ENCODE assay signal across 1 cellular context in genomic region chr10:95303535-95303934, GRCh38.
TF ChIP-seq lines count a peak whose summit lies in the region.

No MANE protein-coding gene starts in this region.

TF ChIP-seq in K562, 482 proteins besides CTCF, POLR2A, EP300 and RAD21 (continued from another document and continues in another):
- TF ChIP-seq ZNF318 (IDR thresholded peaks at IDR 0.05; ENCODE audit: borderline replicate concordance in 1 of 2, low read depth in 1 of 2) (no peak), TCF3 (CRISPR knock-in tag; IDR thresholded peaks at IDR 0.05) (peak; percentile 65), MCM5 (IDR thresholded peaks at IDR 0.05; ENCODE audit: low read depth) (no peak), ZNF407 (IDR thresholded peaks at IDR 0.05; ENCODE audit: low read depth) (no peak), HCFC1 (IDR thresholded peaks at IDR 0.05; ENCODE audit: low read depth, low read length) (no peak), E4F1 (CRISPR knock-in tag; IDR thresholded peaks at IDR 0.05; ENCODE audit: borderline replicate concordance) (no peak), ATF2 (CRISPR knock-in tag; IDR thresholded peaks at IDR 0.05) (no peak), NCOA4 (IDR thresholded peaks at IDR 0.05; ENCODE audit: partially characterized antibody) (no peak), THRAP3 (IDR thresholded peaks at IDR 0.05; ENCODE audit: borderline replicate concordance) (no peak), JUND (IDR thresholded peaks at IDR 0.05; ENCODE audit: borderline replicate concordance, low read depth, low read length) (peak; percentile 67; the same call in 1 of the 2 replicates), JUND (tag; IDR thresholded peaks at IDR 0.05; ENCODE audit: borderline replicate concordance, low read depth, low read length) (peak; percentile 55; the same call in 1 of the 3 replicates), YY1 (IDR thresholded peaks at IDR 0.05; ENCODE audit: borderline replicate concordance in 1 of 3, control insufficient read depth in 1 of 3, extremely low read depth in 1 of 3, insufficient read depth in 3 of 3, insufficient read length in 1 of 3, insufficient replicate concordance in 2 of 3, low read depth in 1 of 3, low read length in 2 of 3) (no peak), HDAC1 (IDR thresholded peaks at IDR 0.05) (0 out of 4 replicates have a peak, but pooled peaks of 1 of the 2 experiments have one; percentile 43), TCF7L2 (IDR thresholded peaks at IDR 0.05; ENCODE audit: low read depth, low read length) (no peak), KDM1A (IDR thresholded peaks at IDR 0.05) (peak; percentile 65 to 67), CXXC5 (CRISPR knock-in tag; IDR thresholded peaks at IDR 0.05) (0 out of 2 replicates have a peak, but pooled peaks have one; percentile 23), ZBTB40 (IDR thresholded peaks at IDR 0.05) (no peak), ZBTB40 (CRISPR knock-in tag; IDR thresholded peaks at IDR 0.05) (no peak)
